1 cellular context compared by ENCODE assay signal in the genomic region with DNA sequence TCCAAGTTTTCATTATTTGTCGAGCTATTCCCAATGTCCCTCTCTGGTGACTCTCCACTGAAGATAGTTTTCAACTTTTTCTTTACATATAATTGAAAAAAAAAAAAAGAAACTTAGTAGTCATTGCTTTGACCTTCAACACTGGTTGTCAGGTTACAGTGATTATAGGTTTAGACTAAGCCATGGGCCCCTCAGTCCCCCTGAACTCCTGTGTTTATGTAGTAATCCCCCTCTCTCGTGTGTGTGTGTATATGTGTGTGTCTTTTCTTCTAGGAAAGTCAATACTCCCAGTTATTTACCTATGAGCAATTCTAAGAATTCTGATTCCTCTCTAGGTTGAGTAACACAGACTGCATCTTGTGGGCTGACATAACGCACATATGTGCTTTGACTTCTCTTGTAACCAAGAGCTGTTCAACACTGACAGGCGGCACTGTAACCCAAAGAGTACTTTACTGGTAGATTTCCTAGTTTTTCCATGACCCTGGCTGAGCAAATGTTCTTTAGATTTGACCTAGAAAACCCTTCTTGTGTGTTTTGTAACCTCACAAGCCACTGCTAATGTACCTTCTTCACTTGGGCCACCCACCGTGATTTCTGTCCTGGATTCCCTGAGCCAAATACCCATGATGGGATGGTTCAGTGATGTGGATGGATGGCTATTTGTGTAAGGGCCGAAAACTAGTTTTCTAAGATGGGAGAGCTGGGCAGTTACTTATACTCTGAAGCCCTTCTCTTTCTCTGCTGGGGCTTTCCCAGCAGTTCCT.
TF ChIP-seq lines count a peak whose summit lies in the region.

No MANE protein-coding gene starts in this region.

TF ChIP-seq in HepG2, 621 proteins besides CTCF, POLR2A, EP300 and RAD21:
- TF ChIP-seq BCL6 (CRISPR knock-in tag; IDR thresholded peaks at IDR 0.05): peak; percentile 64; the same call in 1 of the 2 replicates
- no peak for TF ChIP-seq STAT5B (CRISPR knock-in tag; IDR thresholded peaks at IDR 0.05)
